19 cellular contexts compared by ENCODE assay signal in the genomic region with DNA sequence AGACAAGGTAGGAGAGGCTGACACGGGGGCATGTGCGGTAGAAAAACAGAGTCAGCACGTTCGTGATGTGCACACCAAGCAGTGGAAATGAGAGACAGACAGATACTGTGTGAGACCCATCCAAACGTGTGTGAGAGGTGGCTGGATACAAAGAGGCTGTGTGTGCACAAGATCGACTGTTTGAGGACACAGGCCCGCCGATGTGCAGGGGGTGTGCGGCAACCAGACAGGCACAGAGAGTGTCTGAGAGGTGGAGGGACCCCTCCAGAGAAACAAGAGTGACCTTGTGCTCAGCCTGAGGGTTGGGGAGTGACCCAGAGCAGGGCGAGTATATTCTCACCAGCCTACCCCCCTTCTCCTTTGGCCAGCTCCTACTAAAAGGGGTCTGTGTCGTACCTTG.
DNase-seq lines count a peak whose midpoint lies in the region; ATAC-seq and TF ChIP-seq lines count a peak whose summit lies in the region.
"Had no signal": no experiment of that assay in that cellular context is flagged by ENCODE, and none has a peak within 500 bp of the region (broad histone marks: within the 10 kb centered on the region; RNA-seq: fewer than 3 reads in every experiment).

No MANE protein-coding gene starts in this region.

- H3K4me3 Mint-ChIP-seq in nephron, result no peak overlapping the region
- H3K4me3 Mint-ChIP-seq in type B pancreatic cell, result peak overlapping the region; percentile 1

- H3K36me3 Mint-ChIP-seq in nephron (ENCODE audit: low read depth) (no peaks in the 10 kb centered on the region), type B pancreatic cell (peaks cover 10% of the 10 kb centered on the region)

- H3K4me1 Mint-ChIP-seq in nephron (peaks cover 51% of the 10 kb centered on the region), type B pancreatic cell (ENCODE audit: unreplicated experiment) (peaks cover 55% of the 10 kb centered on the region)

- no peaks in the 10 kb centered on the region for H3K27me3 ChIP-seq in right atrium auricular region
- H3K27me3 ChIP-seq: left lung, tibial artery had no signal

- no peaks in the 10 kb centered on the region for H3K9me3 Mint-ChIP-seq in nephron
- no peaks in the 10 kb centered on the region for H3K9me3 Mint-ChIP-seq in type B pancreatic cell

- no peaks in the 10 kb centered on the region for H3K9me3 ChIP-seq in right atrium auricular region
- H3K9me3 ChIP-seq: left lung, prostate gland, tibial artery had no signal

- TF ChIP-seq CTCF in right atrium auricular region (IDR thresholded peaks at IDR 0.05) (no peak), nephron (IDR thresholded peaks at IDR 0.05; ENCODE audit: unreplicated experiment in 3 of 3) (no peak), type B pancreatic cell (conservative IDR thresholded peaks at IDR 0.05) (no peak)

- no peaks in the 10 kb centered on the region for H3K36me3 ChIP-seq in right atrium auricular region
- H3K36me3 ChIP-seq: left lung, prostate gland, tibial artery had no signal

- no peak overlapping the region for H3K4me3 ChIP-seq in right atrium auricular region
- H3K4me3 ChIP-seq: left lung, prostate gland, tibial artery had no signal

- H3K27me3 Mint-ChIP-seq in nephron (ENCODE audit: low read depth), result no peaks in the 10 kb centered on the region
- no peaks in the 10 kb centered on the region for H3K27me3 Mint-ChIP-seq in type B pancreatic cell

- peak overlapping the region; percentile 2 to 70 (median 60) for H3K27ac Mint-ChIP-seq in nephron
- H3K27ac Mint-ChIP-seq in type B pancreatic cell, result peak overlapping the region; percentile 20

- no peak overlapping the region for H3K27ac ChIP-seq in right atrium auricular region
- H3K27ac ChIP-seq: 22Rv1, HL-60, left lung, prostate gland, tibial artery had no signal

- intact Hi-C loops in Right ventricle myocardium inferior (cut with DNase I), result no loop called here

- peak; percentile 14 for ATAC-seq in Right ventricle myocardium inferior
- ATAC-seq: HCT116, left lung had no signal

- DNase-seq in Right ventricle myocardium inferior (ENCODE audit: missing footprints) (no peak), right atrium auricular region (ENCODE audit: low spot score) (no peak), globus pallidus (ENCODE audit: low spot score) (peak; percentile 84), type B pancreatic cell (ENCODE audit: extremely low spot score, unreplicated experiment) (no peak), UCSD-AML1 (lab: John Stamatoyannopoulos, UW; ENCODE audit: unreplicated experiment) (no peak), NCI-H226 (no peak)
- DNase-seq in stimulated activated CD4-positive, alpha-beta T cell treated with anti-CD3 and anti-CD28 coated beads, Interleukin-4, amount 100 ng/mL, for 1 hour, result no peak
- DNase-seq: activated effector memory CD4-positive, alpha-beta T cell treated with anti-CD3 and anti-CD28 coated beads, Interleukin-2, amount 50 U/mL, for 16 hours; foreskin fibroblast; GDM1; left lung; NCI-H2029 treated with DMSO at 0.1 percent for 48 hours; SHP77 treated with DMSO at 0.1 percent for 48 hours; tibial artery had no signal

- H3K4me1 ChIP-seq in right atrium auricular region, result peaks cover 0 to 48% of the 10 kb centered on the region in 2 donors
- H3K4me1 ChIP-seq: prostate gland had no signal
